Comparison of ENCODE assay signal across 15 cellular contexts in the genomic region with DNA sequence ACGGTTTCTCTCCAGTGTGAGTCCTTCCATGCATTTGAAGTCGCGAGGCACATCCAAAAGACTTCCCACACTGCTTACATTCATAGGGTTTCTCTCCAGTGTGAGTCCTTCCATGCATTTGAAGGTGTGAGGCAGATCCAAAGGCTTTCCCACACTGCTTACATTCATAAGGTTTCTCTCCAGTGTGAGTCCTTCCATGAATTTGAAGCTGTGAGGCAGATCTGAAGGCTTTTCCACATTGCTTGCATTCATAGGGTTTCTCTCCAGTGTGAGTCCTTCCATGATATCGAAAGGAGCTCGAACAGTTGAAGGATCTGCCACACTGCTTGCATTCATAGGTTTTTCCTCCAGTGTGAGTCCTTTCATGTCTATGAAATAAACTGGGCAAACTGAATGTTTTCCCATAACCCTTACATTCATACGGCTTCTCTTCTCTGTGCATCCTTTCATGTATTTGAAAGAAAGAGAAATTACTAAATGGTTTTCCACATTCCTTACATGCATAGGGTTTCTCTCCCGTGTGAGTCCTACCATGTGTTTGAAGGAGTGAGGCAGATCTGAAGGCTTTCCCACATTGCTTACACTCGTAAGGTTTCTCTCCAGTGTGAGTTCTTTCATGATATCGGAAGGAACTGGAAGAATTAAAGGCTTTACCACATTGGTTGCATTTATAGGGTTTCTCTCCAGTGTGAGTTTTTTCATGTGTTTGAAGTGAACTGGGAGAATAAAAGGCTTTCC. TPM values are rescaled to one million over a fixed set of nuclear protein-coding genes. Genes with fewer than 3 reads are reported as not detected.
A peak's percentile ranks its signal among the peaks of the same experiment; 100 is the strongest.
DNase-seq lines count a peak whose midpoint lies in the region; ATAC-seq, FAIRE-seq and TF ChIP-seq lines count a peak whose summit lies in the region.
"Had no signal": no experiment of that assay in that cellular context is flagged by ENCODE, and none has a peak within 500 bp of the region (broad histone marks: within the 10 kb centered on the region; RNA-seq: fewer than 3 reads in every experiment).

No MANE protein-coding gene starts in this region.

- H2BK120ac ChIP-seq in mesendoderm (ENCODE audit: low read depth, low read length) = no peak overlapping the region

- no peaks in the 10 kb centered on the region for H4K20me1 ChIP-seq in K562 (replicated peaks; ENCODE audit: control insufficient read depth, insufficient read depth, low read length)

- CTCF ChIA-PET in K562 (lab: Yijun Ruan, JAX; ENCODE audit: low intra/inter-chr PET ratio) = interaction anchor here (0.6 kb wide), 1 partner anchor 16 kb away, joined by 4 read pairs; no protein-coding TSS in a partner anchor

- H3K9me3 Mint-ChIP-seq in type B pancreatic cell = peaks cover 19% of the 10 kb centered on the region

- no peaks in the 10 kb centered on the region for H3K79me1 ChIP-seq in mesendoderm (ENCODE audit: low read length)

- in situ Hi-C loops in K562 (cut with MboI) = no loop called here

- no peak overlapping the region for H2BK5ac ChIP-seq in mesendoderm (ENCODE audit: low read length)

- H3K9me1 ChIP-seq in K562 (ENCODE audit: control insufficient read depth, insufficient read depth, low read length) = no peaks in the 10 kb centered on the region

- no peak overlapping the region for H3K27ac ChIP-seq in HUES48 (ENCODE audit: low read depth, low read length)
- no peak overlapping the region for H3K27ac ChIP-seq in K562 (ENCODE audit: extremely low read depth, low read depth, low read length)
- no peak overlapping the region for H3K27ac ChIP-seq in mesendoderm (ENCODE audit: low read depth, low read length)

- H3K18ac ChIP-seq in mesendoderm (ENCODE audit: low read length) = no peak overlapping the region

- no peaks in the 10 kb centered on the region for H3K79me2 ChIP-seq in K562 (ENCODE audit: control insufficient read depth, insufficient read depth, low read length)
- no peaks in the 10 kb centered on the region for H3K79me2 ChIP-seq in mesendoderm (ENCODE audit: control insufficient read depth, insufficient read depth, low read length)

- ATAC-seq in K562 (no peak), HG03280 (IDR thresholded peaks at IDR 0.05; ENCODE audit: unreplicated experiment) (no peak)

- H3K4me3 ChIP-seq in HUES48 (ENCODE audit: low read depth, low read length) = peak overlapping the region; percentile 29; the same call in 1 of the 2 replicates
- no peak overlapping the region for H3K4me3 ChIP-seq in K562
- peak overlapping the region; percentile 9 for H3K4me3 ChIP-seq in mesendoderm (ENCODE audit: low read length)

- TF ChIP-seq POLR2A in K562 (conservative IDR thresholded peaks at IDR 0.05) = no peak

- no peak overlapping the region for H3K27ac Mint-ChIP-seq in type B pancreatic cell

- H3K36me3 ChIP-seq in HUES48 (ENCODE audit: control insufficient read depth, insufficient read depth, low read length) = peaks cover 51% of the 10 kb centered on the region
- peaks cover 6% of the 10 kb centered on the region; the same call in 1 of the 3 replicates for H3K36me3 ChIP-seq in K562 (ENCODE audit: control insufficient read depth, insufficient read depth, low read length)
- peaks cover 13% of the 10 kb centered on the region for H3K36me3 ChIP-seq in mesendoderm (ENCODE audit: control insufficient read depth, insufficient read depth, low read length)

- H3K4me1 ChIP-seq in HUES48 (ENCODE audit: control insufficient read depth, insufficient read depth, low read length) (no peaks in the 10 kb centered on the region), K562 (replicated peaks in 1 of 2; ENCODE audit: control insufficient read depth in 2 of 2, insufficient read depth in 2 of 2, low read length in 2 of 2) (no peaks in the 10 kb centered on the region), mesendoderm (ENCODE audit: control insufficient read depth, low read depth, low read length) (no peaks in the 10 kb centered on the region)

- H3K9ac ChIP-seq in HUES48 (ENCODE audit: low read depth, low read length) (no peak overlapping the region), K562 (ENCODE audit: insufficient read depth in 1 of 2, low read depth in 2 of 2, low read length in 2 of 2) (no peak overlapping the region), mesendoderm (ENCODE audit: low read length) (no peak overlapping the region)

- DNase-seq in K562 (ENCODE audit: extremely low read depth in 1 of 4, low spot score in 3 of 4) (no peak), mesendoderm (peak; percentile 11), type B pancreatic cell (ENCODE audit: extremely low spot score, unreplicated experiment) (no peak), NCI-H2171 treated with DMSO at 0.1 percent for 48 hours (lab: John Stamatoyannopoulos, UW) (no peak), cardiac septum (ENCODE audit: low spot score) (no peak)
- DNase-seq: COR-L47, EL, H7, NCI-H1105 treated with DMSO at 0.1 percent for 48 hours, NCI-H1694 treated with DMSO at 0.1 percent for 48 hours, NCI-H2107, NCI-H526 treated with DMSO at 0.1 percent for 48 hours, RPMI8226 had no signal

- H3K4ac ChIP-seq in mesendoderm (ENCODE audit: low read depth, low read length) = no peak overlapping the region

- no peak overlapping the region for H4K8ac ChIP-seq in mesendoderm (ENCODE audit: low read depth, low read length)

- 43% methylated on average over 9 of the region's 9 CpGs for WGBS in K562 (ENCODE audit: insufficient coverage, low coverage, missing lambda C conversion rate)
- WGBS in mesendoderm (ENCODE audit: extremely low coverage, insufficient coverage, low lambda C conversion rate) = no CpG with 5 or more reads among the region's 9 CpGs

- no TSS peak for BruUV-seq in K562 (replicated peaks; lab: Mats Ljungman, UMichigan)

- H3K4me3 Mint-ChIP-seq in type B pancreatic cell = peak overlapping the region; percentile 19

- H3K36me3 Mint-ChIP-seq in type B pancreatic cell = peaks cover 62% of the 10 kb centered on the region

- TF ChIP-seq RAD21 in K562 (CRISPR knock-in tag; conservative IDR thresholded peaks at IDR 0.05 in 1 of 2, IDR thresholded peaks at IDR 0.05 in 1 of 2) = no peak

- H3K56ac ChIP-seq in mesendoderm (ENCODE audit: low read length) = no peak overlapping the region

- H2AFZ ChIP-seq in K562 (ENCODE audit: low read depth, low read length) = no peak overlapping the region

- H2BK15ac ChIP-seq in mesendoderm (replicated peaks; ENCODE audit: low read depth) = no peak overlapping the region

- no peaks in the 10 kb centered on the region for H3K27me3 ChIP-seq in HUES48 (ENCODE audit: control insufficient read depth, insufficient read depth, low read length)
- H3K27me3 ChIP-seq in K562 (ENCODE audit: control insufficient read depth in 2 of 2, insufficient read depth in 2 of 2, low read length in 2 of 2) = no peaks in the 10 kb centered on the region
- no peaks in the 10 kb centered on the region for H3K27me3 ChIP-seq in mesendoderm (ENCODE audit: insufficient read depth, low read length, poor library complexity)

- intact Hi-C loops in K562 (cut with micrococcal nuclease) (no loop called here), cardiac septum (cut with DNase I) (no loop called here)

- no peak overlapping the region for H2AK5ac ChIP-seq in mesendoderm (ENCODE audit: low read length)

- H4K5ac ChIP-seq in mesendoderm (ENCODE audit: low read length) = no peak overlapping the region

- H3K27me3 Mint-ChIP-seq in type B pancreatic cell = no peaks in the 10 kb centered on the region

- POLR2A ChIA-PET in K562 (lab: Yijun Ruan, JAX) = no interaction called here

- no peak for TF ChIP-seq EP300 in K562 (IDR thresholded peaks at IDR 0.05; ENCODE audit: low read length)

- no peak overlapping the region for H3K4me2 ChIP-seq in K562 (ENCODE audit: insufficient read depth, low read length)
- H3K4me2 ChIP-seq in mesendoderm (ENCODE audit: low read length) = no peak overlapping the region

- FAIRE-seq in K562 (lab: Jason Lieb, UNC) = no peak

- no peaks in the 10 kb centered on the region for H3K4me1 Mint-ChIP-seq in type B pancreatic cell (ENCODE audit: unreplicated experiment)

- H3K23ac ChIP-seq in mesendoderm (ENCODE audit: low read length) = no peak overlapping the region

- TF ChIP-seq CTCF in K562 (IDR thresholded peaks at IDR 0.05 in 2 of 3, conservative IDR thresholded peaks at IDR 0.05 in 1 of 3; ENCODE audit: insufficient read depth in 2 of 3, low read depth in 1 of 3, low read length in 3 of 3) (no peak), type B pancreatic cell (conservative IDR thresholded peaks at IDR 0.05) (no peak)

- H3K9me3 ChIP-seq in HUES48 (ENCODE audit: control insufficient read depth, insufficient read depth, low read length) = peaks cover 85% of the 10 kb centered on the region
- peaks cover 12% of the 10 kb centered on the region for H3K9me3 ChIP-seq in K562 (replicated peaks; ENCODE audit: control insufficient read depth, insufficient read depth, low read depth, low read length)

RNA-seq across cellular contexts. Expression of gene ZNF433, which starts 20.3 kb away (rescaled TPM):
- total RNA-seq in K562 (2011; cell fraction: chromatin; rRNA removed; ENCODE audit: low replicate concordance) = 3.0 and 10.3 TPM in 2 replicates
- total RNA-seq in K562 (2011; cell fraction: nucleolus; rRNA removed) = 2.2 and 4.1 TPM in 2 replicates
- 4.5 and 6.3 TPM in 2 replicates for total RNA-seq in K562 (2011; cell fraction: nucleoplasm; rRNA removed)
- 2.6 and 3.0 TPM in 2 replicates for total RNA-seq in K562 (2014; rRNA removed)
- total RNA-seq in K562 (2014; rRNA removed; fragmentation: Illumina TruSeq; extraction: Trizol) = 3.9 and 4.7 TPM in 2 replicates
- 3.6 and 3.8 TPM in 2 replicates for total RNA-seq in K562 (2015; rRNA removed; fragmentation: Illumina TruSeq; extraction: Trizol)
- 2.2 and 3.0 TPM in 2 replicates for total RNA-seq in K562 (2021)
- 0.53 and 2.0 TPM in 2 replicates for polyA plus RNA-seq in K562 (2011; rRNA removed)
- polyA plus RNA-seq in K562 (2011; cell fraction: cytosol; rRNA removed) = 0.28 and 0.57 TPM in 2 replicates
- polyA plus RNA-seq in K562 (2011; cell fraction: nucleus; rRNA removed) = 0.52 and 0.82 TPM in 2 replicates
- polyA plus RNA-seq in K562 (2012) = 1.9 and 2.9 TPM in 2 replicates
- 3.4 and 4.0 TPM in 2 replicates for polyA plus RNA-seq in K562 (2014; fragmentation: Illumina TruSeq; extraction: Trizol)
- polyA plus RNA-seq in K562 (2014; fragmentation: Nextera tagmentation; extraction: Ambion mirVana) = 1 to 10 TPM; 2.9 to 4.1 TPM
- 2.3 and 4.1 TPM in 2 replicates for polyA plus RNA-seq in K562 (2014; rRNA removed)
- polyA minus RNA-seq in K562 (2011; rRNA and poly(A)+ RNA removed) = 0.84 and 4.0 TPM in 2 replicates
- polyA minus RNA-seq in K562 (2011; cell fraction: cytosol; rRNA and poly(A)+ RNA removed) = 1.1 TPM in 1 of 2 replicates, not detected in the other
- 1.2 and 1.3 TPM in 2 replicates for polyA minus RNA-seq in K562 (2011; cell fraction: nucleus; rRNA and poly(A)+ RNA removed)
- 1.1 TPM for polyA plus RNA-seq in mesendoderm (2013, experiment 1 of 2)
- 0.59 TPM for polyA plus RNA-seq in mesendoderm (2013, experiment 2 of 2)
- 8.9 and 11.9 TPM in 2 replicates for total RNA-seq in type B pancreatic cell (ENCODE audit: low replicate concordance)
- 4.3 TPM for total RNA-seq in cardiac septum
- total RNA-seq: H7 had no signal

RNA-seq across cellular contexts. Expression of gene ZNF878, which starts 37.6 kb away (rescaled TPM):
- total RNA-seq in K562 (2011; cell fraction: chromatin; rRNA removed; ENCODE audit: low replicate concordance) = 2.4 and 6.9 TPM in 2 replicates
- total RNA-seq in K562 (2011; cell fraction: nucleolus; rRNA removed) = 2.6 and 2.8 TPM in 2 replicates
- 2.1 and 3.6 TPM in 2 replicates for total RNA-seq in K562 (2011; cell fraction: nucleoplasm; rRNA removed)
- 0.50 and 0.65 TPM in 2 replicates for total RNA-seq in K562 (2014; rRNA removed)
- 1.4 and 2.1 TPM in 2 replicates for total RNA-seq in K562 (2014; rRNA removed; fragmentation: Illumina TruSeq; extraction: Trizol)
- 0.45 and 0.91 TPM in 2 replicates for total RNA-seq in K562 (2015; rRNA removed; fragmentation: Illumina TruSeq; extraction: Trizol)
- 0.78 and 1.2 TPM in 2 replicates for total RNA-seq in K562 (2021)
- polyA plus RNA-seq in K562 (2011; rRNA removed) = 0.12 and 0.46 TPM in 2 replicates
- 0.06 and 0.07 TPM in 2 replicates for polyA plus RNA-seq in K562 (2011; cell fraction: cytosol; rRNA removed)
- polyA plus RNA-seq in K562 (2011; cell fraction: nucleus; rRNA removed) = 0.08 and 0.16 TPM in 2 replicates
- 0.18 and 0.33 TPM in 2 replicates for polyA plus RNA-seq in K562 (2012)
- 0.30 and 0.56 TPM in 2 replicates for polyA plus RNA-seq in K562 (2014; fragmentation: Illumina TruSeq; extraction: Trizol)
- polyA plus RNA-seq in K562 (2014; fragmentation: Nextera tagmentation; extraction: Ambion mirVana) = under 1 TPM; 0.38 TPM
- 0.30 TPM in 2 replicates for polyA plus RNA-seq in K562 (2014; rRNA removed)
- polyA minus RNA-seq in K562 (2011; rRNA and poly(A)+ RNA removed) = 0.78 and 1.2 TPM in 2 replicates
- polyA minus RNA-seq in K562 (2011; cell fraction: cytosol; rRNA and poly(A)+ RNA removed) = not detected in 2 replicates
- 0.40 and 0.44 TPM in 2 replicates for polyA minus RNA-seq in K562 (2011; cell fraction: nucleus; rRNA and poly(A)+ RNA removed)
- 1.2 TPM for polyA plus RNA-seq in mesendoderm (2013, experiment 1 of 2)
- polyA plus RNA-seq in mesendoderm (2013, experiment 2 of 2) = 1.5 TPM
- 1.4 and 1.8 TPM in 2 replicates for total RNA-seq in type B pancreatic cell (ENCODE audit: low replicate concordance)
- total RNA-seq in cardiac septum = not detected
- total RNA-seq: H7 had no signal

RNA-seq across cellular contexts. Expression of gene ZNF844, which starts 49.3 kb away (rescaled TPM):
- total RNA-seq in K562 (2011; cell fraction: chromatin; rRNA removed; ENCODE audit: low replicate concordance) = 6.4 and 24.9 TPM in 2 replicates
- 5.0 and 5.5 TPM in 2 replicates for total RNA-seq in K562 (2011; cell fraction: nucleolus; rRNA removed)
- total RNA-seq in K562 (2011; cell fraction: nucleoplasm; rRNA removed) = 7.2 and 7.9 TPM in 2 replicates
- 2.0 TPM in 2 replicates for total RNA-seq in K562 (2014; rRNA removed)
- 4.5 and 4.7 TPM in 2 replicates for total RNA-seq in K562 (2014; rRNA removed; fragmentation: Illumina TruSeq; extraction: Trizol)
- 2.2 TPM in 2 replicates for total RNA-seq in K562 (2015; rRNA removed; fragmentation: Illumina TruSeq; extraction: Trizol)
- total RNA-seq in K562 (2021) = 2.9 and 3.4 TPM in 2 replicates
- polyA plus RNA-seq in K562 (2011; rRNA removed) = 0.55 and 4.5 TPM in 2 replicates
- 0.12 and 1.1 TPM in 2 replicates for polyA plus RNA-seq in K562 (2011; cell fraction: cytosol; rRNA removed)
- 0.38 and 1.6 TPM in 2 replicates for polyA plus RNA-seq in K562 (2011; cell fraction: nucleus; rRNA removed)
- 1.2 and 2.4 TPM in 2 replicates for polyA plus RNA-seq in K562 (2012)
- polyA plus RNA-seq in K562 (2014; fragmentation: Illumina TruSeq; extraction: Trizol) = 2.3 and 2.7 TPM in 2 replicates
- polyA plus RNA-seq in K562 (2014; fragmentation: Nextera tagmentation; extraction: Ambion mirVana) = 1 to 10 TPM in 1 of 2 experiments, under 1 TPM in 1; 0.80 to 1.1 TPM
- polyA plus RNA-seq in K562 (2014; rRNA removed) = 0.98 and 1.5 TPM in 2 replicates
- polyA minus RNA-seq in K562 (2011; rRNA and poly(A)+ RNA removed) = 1.0 and 7.4 TPM in 2 replicates
- polyA minus RNA-seq in K562 (2011; cell fraction: cytosol; rRNA and poly(A)+ RNA removed) = 0.18 and 3.8 TPM in 2 replicates
- 0.78 and 3.2 TPM in 2 replicates for polyA minus RNA-seq in K562 (2011; cell fraction: nucleus; rRNA and poly(A)+ RNA removed)
- 2.6 TPM for polyA plus RNA-seq in mesendoderm (2013, experiment 1 of 2)
- polyA plus RNA-seq in mesendoderm (2013, experiment 2 of 2) = 2.3 TPM
- total RNA-seq in type B pancreatic cell (ENCODE audit: low replicate concordance) = 11.2 and 20.7 TPM in 2 replicates
- 14.7 TPM for total RNA-seq in cardiac septum

RNA-seq across cellular contexts. Expression of gene ZNF763, which starts 50.3 kb away (rescaled TPM):
- total RNA-seq in K562 (2011; cell fraction: chromatin; rRNA removed; ENCODE audit: low replicate concordance) = 0.21 and 0.86 TPM in 2 replicates
- total RNA-seq in K562 (2011; cell fraction: nucleolus; rRNA removed) = 0.53 TPM in 1 of 2 replicates, not detected in the other
- total RNA-seq in K562 (2011; cell fraction: nucleoplasm; rRNA removed) = 0.46 TPM in 1 of 2 replicates, not detected in the other
- total RNA-seq in K562 (2014; rRNA removed) (not detected in 2 replicates), K562 (2014; rRNA removed; fragmentation: Illumina TruSeq; extraction: Trizol) (0.11 and 0.29 TPM in 2 replicates), K562 (2015; rRNA removed; fragmentation: Illumina TruSeq; extraction: Trizol) (0.19 and 0.22 TPM in 2 replicates), K562 (2021) (0.22 TPM in 1 of 2 replicates, not detected in the other), type B pancreatic cell (ENCODE audit: low replicate concordance) (4.8 and 5.0 TPM in 2 replicates), cardiac septum (3.1 TPM)
- polyA plus RNA-seq in K562 (2011; rRNA removed) (0.10 and 0.22 TPM in 2 replicates), K562 (2014; fragmentation: Illumina TruSeq; extraction: Trizol) (0.14 and 0.28 TPM in 2 replicates), K562 (2014; fragmentation: Nextera tagmentation; extraction: Ambion mirVana) (under 1 TPM in 1 of 2 experiments, not detected in 1; 0.08 TPM), K562 (2014; rRNA removed) (not detected in 2 replicates)
- polyA plus RNA-seq in K562 (2011; cell fraction: cytosol; rRNA removed) = 0.01 and 0.06 TPM in 2 replicates
- 0.13 and 0.22 TPM in 2 replicates for polyA plus RNA-seq in K562 (2011; cell fraction: nucleus; rRNA removed)
- 0.03 and 0.06 TPM in 2 replicates for polyA plus RNA-seq in K562 (2012)
- 0.39 and 0.51 TPM in 2 replicates for polyA minus RNA-seq in K562 (2011; rRNA and poly(A)+ RNA removed)
- polyA minus RNA-seq in K562 (2011; cell fraction: cytosol; rRNA and poly(A)+ RNA removed) = not detected in 2 replicates
- 0.56 TPM in 1 of 2 replicates, not detected in the other for polyA minus RNA-seq in K562 (2011; cell fraction: nucleus; rRNA and poly(A)+ RNA removed)
- polyA plus RNA-seq in mesendoderm (2013, experiment 1 of 2) = 0.52 TPM
- polyA plus RNA-seq in mesendoderm (2013, experiment 2 of 2) = 0.59 TPM
- total RNA-seq: H7 had no signal
